In genomic region chr2:9473985-9474360, GRCh38 we compare ENCODE assay signal across 8 cellular contexts. TPM values are rescaled to one million over a fixed set of nuclear protein-coding genes. Genes with fewer than 3 reads are reported as not detected.
DNase-seq lines count a peak whose midpoint lies in the region; ATAC-seq and TF ChIP-seq lines count a peak whose summit lies in the region.

No MANE protein-coding gene starts in this region.

- H3K9me3 Mint-ChIP-seq in immature natural killer cell = no peaks in the 10 kb centered on the region

- TF ChIP-seq CTCF in astrocyte of the spinal cord (IDR thresholded peaks at IDR 0.05; ENCODE audit: low read depth, low read length) = no peak

- H3K4me3 Mint-ChIP-seq in immature natural killer cell = peak overlapping the region; percentile 79 to 88 (median 87)

- H3K27me3 Mint-ChIP-seq in immature natural killer cell (ENCODE audit: low read depth in 3 of 3) = peaks cover 0 to 12% (median 0%) of the 10 kb centered on the region in 3 donors

- peaks cover 0 to 16% (median 5%) of the 10 kb centered on the region in 3 donors for H3K36me3 Mint-ChIP-seq in immature natural killer cell

- peak; percentile 56 for DNase-seq in GM03348 (ENCODE audit: low spot score)
- peak; percentile 39 to 70 (median 54) for DNase-seq in T-helper 2 cell
- DNase-seq in astrocyte of the spinal cord (ENCODE audit: low read depth, low spot score) = peak; percentile 27
- DNase-seq in immature natural killer cell = peak; percentile 60 to 79 (median 71)
- DNase-seq in stimulated activated CD4-positive, alpha-beta T cell treated with anti-CD3 and anti-CD28 coated beads, Interleukin-15, amount 100 ng/mL, for 24 hours = peak; percentile 71
- no peak for DNase-seq in NCI-H446 (lab: John Stamatoyannopoulos, UW)
- no peak for DNase-seq in NCI-H524 treated with DMSO at 0.1 percent for 48 hours (lab: John Stamatoyannopoulos, UW)

- peak; percentile 29 for ATAC-seq in HG02763 (IDR thresholded peaks at IDR 0.05; ENCODE audit: unreplicated experiment)

- in situ Hi-C loops in astrocyte of the spinal cord (cut with HindIII; ENCODE audit: low sequenced_read_pairs) = no loop called here

- H3K27ac Mint-ChIP-seq in immature natural killer cell = peak overlapping the region; percentile 76 to 95 (median 90)

- peaks cover 43 to 45% of the 10 kb centered on the region in 2 donors for H3K4me1 Mint-ChIP-seq in immature natural killer cell

- H3K4me3 ChIP-seq in astrocyte of the spinal cord (ENCODE audit: low read depth, low read length) = peak overlapping the region; percentile 65

RNA-seq across cellular contexts. Expression of gene IAH1, which starts 0.4 kb away (rescaled TPM):
- 10 to 100 TPM; 68.4 to 88.5 (median 85.4) TPM for polyA plus RNA-seq in immature natural killer cell

RNA-seq across cellular contexts. Expression of gene CPSF3, which starts 50.5 kb away (rescaled TPM):
- polyA plus RNA-seq in immature natural killer cell = 10 to 100 TPM; 22.1 to 48.0 (median 35.2) TPM

RNA-seq across cellular contexts. Expression of gene ITGB1BP1, which starts 50.6 kb away (rescaled TPM):
- 100 to 1,000 TPM; 157 to 212 (median 204) TPM for polyA plus RNA-seq in immature natural killer cell

Comparison
In these comparisons a context has a peak if more than half of its experiments do, and no peak if none do; other contexts are left out.
1. DNase-seq: peak in GM03348 (single experiment), T-helper 2 cell (5 of 5), astrocyte of the spinal cord (single experiment), immature natural killer cell (3 of 3) and stimulated activated CD4-positive, alpha-beta T cell treated with anti-CD3 and anti-CD28 coated beads, Interleukin-15, amount 100 ng/mL, for 24 hours (single experiment); none in NCI-H446 (0 of 2) and NCI-H524 treated with DMSO at 0.1 percent for 48 hours (single experiment).